In genomic region chr7:14839307-14839706, GRCh38 we compare ENCODE assay signal across 16 cellular contexts.
"Had no signal": no experiment of that assay in that cellular context is flagged by ENCODE, and none has a peak within 500 bp of the region (broad histone marks: within the 10 kb centered on the region; RNA-seq: fewer than 3 reads in every experiment).

No MANE protein-coding gene starts in this region.

- H3K4me3 ChIP-seq: gastroesophageal sphincter, left ventricle myocardium inferior, tibial artery had no signal

- H3K36me3 ChIP-seq: left ventricle myocardium inferior, tibial artery, WERI-Rb-1 had no signal

- DNase-seq: activated CD4-positive, alpha-beta T cell treated with anti-CD3 and anti-CD28 coated beads, Interleukin-2, amount 50 U/mL, for 48 hours; activated naive CD4-positive, alpha-beta T cell; activated naive CD8-positive, alpha-beta T cell treated with anti-CD3 and anti-CD28 coated beads for 36 hours; amniotic stem cell; effector CD8-positive, alpha-beta T cell; immature natural killer cell; kidney glomerular epithelial cell; left ventricle myocardium inferior; naive B cell; retina; stimulated activated CD4-positive, alpha-beta T cell treated with anti-CD3 and anti-CD28 coated beads, Interleukin-2, amount 100 ng/mL, for 24 hours; stimulated activated naive CD4-positive, alpha-beta T cell treated with Interleukin-2 at 50 U/mL for 16 hours; tibial artery; WERI-Rb-1 had no signal

- ATAC-seq: esophagus mucosa, gastroesophageal sphincter had no signal

- H3K27me3 ChIP-seq: gastroesophageal sphincter, tibial artery had no signal

- H3K9me3 ChIP-seq: gastroesophageal sphincter, left ventricle myocardium inferior, tibial artery had no signal
